ENCODE assay signal across 19 cellular contexts in the genomic region with DNA sequence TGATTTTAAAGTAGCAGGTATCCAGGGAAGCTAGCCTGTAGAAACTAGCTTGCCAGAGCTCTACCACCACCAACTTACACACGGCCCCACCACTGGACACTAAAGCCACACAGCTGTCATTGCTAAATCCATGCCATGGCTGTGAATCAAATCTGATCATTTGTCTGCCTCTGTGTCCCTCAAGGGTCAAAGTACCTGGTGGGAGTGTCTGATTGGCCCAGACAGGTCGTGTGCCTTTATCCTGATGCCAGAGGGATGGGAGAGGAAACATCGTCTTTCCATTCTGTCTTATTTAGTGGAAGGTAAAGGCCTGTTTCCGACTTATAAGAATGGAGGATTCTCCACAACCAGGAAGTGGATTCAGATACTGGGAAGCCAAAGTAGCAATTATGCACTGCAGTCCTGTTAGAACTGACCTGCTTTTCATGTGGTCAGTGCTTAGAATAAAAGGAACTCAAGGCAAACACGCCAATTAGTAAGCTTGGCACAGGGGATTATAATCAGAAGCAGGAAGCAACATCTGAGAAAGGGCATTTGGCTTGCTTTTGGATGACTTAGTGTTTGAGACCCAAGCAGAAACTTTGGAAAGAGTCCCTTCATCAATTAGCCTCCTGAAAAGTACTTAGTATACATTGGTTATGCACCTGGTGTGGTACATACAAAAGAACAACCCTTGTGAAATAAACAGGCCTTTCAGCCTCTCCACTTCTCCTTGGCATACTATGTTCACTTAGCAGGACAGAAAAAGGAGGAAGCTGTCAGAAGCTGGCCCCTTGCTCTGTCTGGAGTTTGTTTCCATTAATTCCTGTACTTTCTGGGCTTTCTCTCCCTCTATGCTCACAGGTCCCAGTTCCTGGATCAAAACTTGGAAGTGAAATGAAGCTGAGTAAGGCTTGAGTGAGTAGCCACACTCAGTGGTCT.
DNase-seq lines count a peak whose midpoint lies in the region; ATAC-seq and TF ChIP-seq lines count a peak whose summit lies in the region.
"Had no signal": no experiment of that assay in that cellular context is flagged by ENCODE, and none has a peak within 500 bp of the region (broad histone marks: within the 10 kb centered on the region; RNA-seq: fewer than 3 reads in every experiment).

No MANE protein-coding gene starts in this region.

- H3F3A ChIP-seq in Loucy (ENCODE audit: low read depth), result no peaks in the 10 kb centered on the region

- H4K20me1 ChIP-seq in Loucy (ENCODE audit: insufficient read depth, low read length, poor library complexity, severe bottlenecking), result no peaks in the 10 kb centered on the region

- TF ChIP-seq CTCF in Loucy (conservative IDR thresholded peaks at IDR 0.05; ENCODE audit: low read length), result no peak
- TF ChIP-seq CTCF in mucosa of descending colon (IDR thresholded peaks at IDR 0.05), result no peak
- no peak for TF ChIP-seq CTCF in dorsolateral prefrontal cortex (IDR thresholded peaks at IDR 0.05 in 54 of 56, conservative IDR thresholded peaks at IDR 0.05 in 2 of 56; ENCODE audit: low read depth in 1 of 56, partially characterized antibody in 56 of 56)
- TF ChIP-seq CTCF in GM20000 (IDR thresholded peaks at IDR 0.05; ENCODE audit: extremely low read depth, missing control alignments), result no peak

- ATAC-seq in mucosa of descending colon, result peak; percentile 55
- ATAC-seq: effector memory CD8-positive, alpha-beta T cell; T-cell had no signal

- H3K4me2 ChIP-seq in Loucy (ENCODE audit: low read depth, low read length, poor library complexity, severe bottlenecking), result no peak overlapping the region

- H3K4me3 ChIP-seq in Loucy (ENCODE audit: low read length, poor library complexity, severe bottlenecking), result no peak overlapping the region
- no peak overlapping the region for H3K4me3 ChIP-seq in mucosa of descending colon
- no peak overlapping the region for H3K4me3 ChIP-seq in dorsolateral prefrontal cortex
- H3K4me3 ChIP-seq: lung, sigmoid colon had no signal

- peak overlapping the region; percentile 62 for H2AFZ ChIP-seq in Loucy (ENCODE audit: low read length)

- DNase-seq in Ammon's horn (ENCODE audit: low spot score) (peak; percentile 26), SW480 (ENCODE audit: low spot score) (peak; percentile 41), mucosa of descending colon (no peak), dorsolateral prefrontal cortex (no peak), GM20000 (ENCODE audit: low spot score) (no peak), cerebellar cortex (ENCODE audit: low spot score) (no peak)
- no peak for DNase-seq in NK-92 treated with Interleukin-12 subunit alpha and Interleukin-12 subunit beta, amount 100 ng/mL, for 24 hours (lab: John Stamatoyannopoulos, UW)
- DNase-seq: activated CD8-positive, alpha-beta memory T cell treated with anti-CD3 and anti-CD28 coated beads, Interleukin-2, amount 50 U/mL, for 4 hours; activated naive CD4-positive, alpha-beta T cell treated with anti-CD3 and anti-CD28 coated beads, Interleukin-2, amount 10 ng/mL, durations not matched to agents 7 days and 5 days; effector memory CD8-positive, alpha-beta T cell; GOT3; NCI-H1048; NCI-H446 treated with DMSO at 0.1 percent for 48 hours; nephron progenitor cell; sigmoid colon; stimulated activated CD4-positive, alpha-beta T cell treated with anti-CD3 and anti-CD28 coated beads, Interleukin-4, amount 100 ng/mL, for 24 hours; T-cell had no signal

- H3K9me3 ChIP-seq in Loucy (ENCODE audit: insufficient read depth, low read depth, low read length), result no peaks in the 10 kb centered on the region
- H3K9me3 ChIP-seq in mucosa of descending colon, result no peaks in the 10 kb centered on the region
- H3K9me3 ChIP-seq: sigmoid colon had no signal

- intact Hi-C loops in mucosa of descending colon (cut with DNase I, micrococcal nuclease) (no loop called here), dorsolateral prefrontal cortex (cut with DNase I) (no loop called here)

- H3K79me2 ChIP-seq in Loucy (ENCODE audit: insufficient read depth, low read length), result no peaks in the 10 kb centered on the region

- H3K9ac ChIP-seq in Loucy (ENCODE audit: low read depth, low read length, poor library complexity, severe bottlenecking), result no peak overlapping the region

- no peaks in the 10 kb centered on the region for H3K9me2 ChIP-seq in Loucy (replicated peaks; ENCODE audit: low read depth, low read length)

- H3K27me3 ChIP-seq in Loucy (ENCODE audit: insufficient read depth, low read length, poor library complexity, severe bottlenecking) (no peaks in the 10 kb centered on the region), dorsolateral prefrontal cortex (no peaks in the 10 kb centered on the region)
- H3K27me3 ChIP-seq: sigmoid colon had no signal

- H3K36me3 ChIP-seq in Loucy (ENCODE audit: insufficient read depth, low read length), result no peaks in the 10 kb centered on the region
- no peaks in the 10 kb centered on the region for H3K36me3 ChIP-seq in mucosa of descending colon (ENCODE audit: low read depth)
- H3K36me3 ChIP-seq: sigmoid colon had no signal

- H3K27ac ChIP-seq in dorsolateral prefrontal cortex, result no peak overlapping the region
- H3K27ac ChIP-seq: sigmoid colon had no signal

- peaks cover under 1% of the 10 kb centered on the region for H3K4me1 ChIP-seq in Loucy (ENCODE audit: insufficient read depth, low read length, poor library complexity, severe bottlenecking)
- no peaks in the 10 kb centered on the region for H3K4me1 ChIP-seq in mucosa of descending colon (ENCODE audit: low read depth)
- H3K4me1 ChIP-seq: sigmoid colon had no signal

Comparison
In these comparisons a context has a peak if more than half of its experiments do, and no peak if none do; other contexts are left out.
1. DNase-seq: peak in Ammon's horn (single experiment) and SW480 (single experiment); none in mucosa of descending colon (0 of 3), dorsolateral prefrontal cortex (0 of 10), GM20000 (single experiment), cerebellar cortex (single experiment) and NK-92 treated with Interleukin-12 subunit alpha and Interleukin-12 subunit beta, amount 100 ng/mL, for 24 hours (single experiment).